8 cellular contexts compared by ENCODE assay signal in the genomic region with DNA sequence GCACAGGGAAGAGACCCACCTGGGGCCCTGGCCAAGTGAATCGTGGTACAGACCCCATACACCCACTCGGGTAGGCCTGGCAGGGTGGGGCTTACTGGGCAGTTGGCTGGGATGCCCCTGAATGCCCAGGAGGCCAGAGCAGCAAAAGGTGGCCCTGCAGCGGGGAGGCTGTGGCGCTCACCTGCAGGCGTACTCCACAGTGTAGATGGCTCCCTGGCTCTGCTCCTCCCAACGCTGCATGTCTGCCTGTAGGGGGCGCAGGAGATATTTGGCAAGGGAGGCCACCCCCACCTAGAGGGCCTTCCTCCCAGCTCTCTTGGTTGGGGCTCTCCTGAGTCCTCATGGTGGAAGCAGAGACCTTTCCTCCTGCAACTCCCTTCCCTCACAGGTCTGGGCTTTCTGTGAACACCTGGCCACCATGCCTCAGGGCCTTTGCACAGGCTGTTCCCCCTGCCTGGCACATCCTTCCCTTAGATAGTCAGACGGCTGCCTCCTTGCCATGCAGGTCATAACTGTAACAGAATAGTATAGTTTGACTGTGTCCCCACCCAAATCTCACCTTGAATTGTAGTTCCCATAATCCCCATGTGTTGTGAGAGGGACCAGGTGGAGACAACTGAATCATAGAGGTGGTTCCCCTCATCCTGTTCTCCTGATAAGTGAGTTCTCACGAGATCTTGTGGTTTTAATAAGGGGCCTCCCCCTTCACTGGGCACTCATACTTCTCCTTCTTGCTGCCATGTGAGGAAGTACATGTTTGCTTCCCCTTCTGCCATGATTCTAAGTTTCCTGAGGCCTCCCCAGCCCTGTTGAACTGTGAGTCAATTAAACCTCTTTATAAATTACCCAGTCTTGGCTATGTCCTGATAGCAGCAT. TPM values are rescaled to one million over a fixed set of nuclear protein-coding genes. Genes with fewer than 3 reads are reported as not detected.
A peak's percentile ranks its signal among the peaks of the same experiment; 100 is the strongest.
DNase-seq lines count a peak whose midpoint lies in the region; ATAC-seq, FAIRE-seq and TF ChIP-seq lines count a peak whose summit lies in the region.

No MANE protein-coding gene starts in this region.

- no peaks in the 10 kb centered on the region for H3K9me2 ChIP-seq in OCI-LY7 (ENCODE audit: insufficient read depth, low read length)

- no peak overlapping the region for H3K4me2 ChIP-seq in OCI-LY7 (ENCODE audit: low read length)

- TF ChIP-seq CTCF in AG04449 (IDR thresholded peaks at IDR 0.05; ENCODE audit: insufficient read depth, low read length, missing control alignments) (peak; percentile 67), OCI-LY7 (conservative IDR thresholded peaks at IDR 0.05; ENCODE audit: low read length) (peak; percentile 80)

- H3K27ac ChIP-seq in OCI-LY7 (ENCODE audit: low read depth, low read length, poor library complexity, severe bottlenecking) = no peak overlapping the region

- H3K4me3 ChIP-seq in AG04449 (ENCODE audit: low read depth, low read length) (no peak overlapping the region), OCI-LY7 (ENCODE audit: low read depth, low read length, poor library complexity, severe bottlenecking) (no peak overlapping the region)

- peaks cover 15% of the 10 kb centered on the region for H3K79me2 ChIP-seq in OCI-LY7 (ENCODE audit: insufficient read depth, low read depth, low read length)

- no peaks in the 10 kb centered on the region for H3K9me3 ChIP-seq in OCI-LY7 (ENCODE audit: low read length)

- POLR2A ChIA-PET in AG04449 (lab: Yijun Ruan, JAX) (no interaction called here), OCI-LY7 (lab: Charles Lee) (no interaction called here)

- peak; percentile 61 for FAIRE-seq in GM18507 (lab: Jason Lieb, UNC)

- DNase-seq in AG04449 (ENCODE audit: low read depth, low spot score) (no peak), GM18507 (ENCODE audit: extremely low spot score, insufficient read length, low read depth) (no peak), OCI-LY7 (ENCODE audit: low spot score) (peak; percentile 64), germinal center (ENCODE audit: low spot score) (peak; percentile 36)
- DNase-seq in activated T-cell treated with anti-CD3 and anti-CD28 coated beads, Interleukin-2, amount 50 U/mL, for 1 hour = peak; percentile 58
- peak; percentile 67 for DNase-seq in stimulated activated CD4-positive, alpha-beta T cell treated with anti-CD3 and anti-CD28 coated beads, Interleukin-15, amount 100 ng/mL, for 24 hours

- H3K4me1 ChIP-seq in OCI-LY7 (ENCODE audit: insufficient read depth, low read length, poor library complexity, severe bottlenecking) = peaks cover 12% of the 10 kb centered on the region

- intact Hi-C loops in OCI-LY7 (cut with micrococcal nuclease; ENCODE audit: unreplicated experiment) = loop anchor here (1.0 kb wide), 1 partner anchor 39 kb away; no protein-coding TSS in a partner anchor

- no peaks in the 10 kb centered on the region for H4K20me1 ChIP-seq in OCI-LY7 (ENCODE audit: insufficient read depth, low read length)

- H3K36me3 ChIP-seq in OCI-LY7 (ENCODE audit: insufficient read depth, low read length) = peaks cover 57% of the 10 kb centered on the region

- CTCF ChIA-PET in AG04449 (lab: Yijun Ruan, JAX) = interaction anchor here (1.8 to 6.1 kb wide), 3 partner anchors 9 to 16 kb away, joined by 4 to 51 read pairs (median 5); a partner anchor contains a TSS
- CTCF ChIA-PET in OCI-LY7 (lab: Charles Lee; ENCODE audit: unreplicated experiment) = no interaction called here

- H2AFZ ChIP-seq in OCI-LY7 (ENCODE audit: low read length) = no peak overlapping the region

- no TSS peak for BruUV-seq in OCI-LY7 (replicated peaks; lab: Mats Ljungman, UMichigan)

- no peak for ATAC-seq in HG03045 (IDR thresholded peaks at IDR 0.05; ENCODE audit: unreplicated experiment)
- ATAC-seq in GM21528 (IDR thresholded peaks at IDR 0.05; ENCODE audit: low FRiP score, unreplicated experiment) = no peak

RNA-seq across cellular contexts. Expression of a gene that starts 5.9 kb away (rescaled TPM):
- total RNA-seq in OCI-LY7 (2014; rRNA removed; shearing (Covaris generic)) = 31.0 and 39.8 TPM in 2 replicates
- 35.2 and 40.2 TPM in 2 replicates for total RNA-seq in OCI-LY7 (2022)

RNA-seq across cellular contexts. Expression of a gene that starts 6.0 kb away (rescaled TPM):
- total RNA-seq in OCI-LY7 (2014; rRNA removed; shearing (Covaris generic)) = 103 and 105 TPM in 2 replicates
- total RNA-seq in OCI-LY7 (2022) = 114 and 115 TPM in 2 replicates

RNA-seq across cellular contexts. Expression of a gene that starts 16.0 kb away (rescaled TPM):
- 175 and 201 TPM in 2 replicates for total RNA-seq in OCI-LY7 (2014; rRNA removed; shearing (Covaris generic))
- total RNA-seq in OCI-LY7 (2022) = 295 and 304 TPM in 2 replicates

RNA-seq across cellular contexts. Expression of a gene that starts 17.1 kb away (rescaled TPM):
- total RNA-seq in OCI-LY7 (2014; rRNA removed; shearing (Covaris generic)) = 28.6 and 29.7 TPM in 2 replicates
- 21.2 and 27.3 TPM in 2 replicates for total RNA-seq in OCI-LY7 (2022)

RNA-seq across cellular contexts. Expression of a gene that starts 25.7 kb away (rescaled TPM):
- not detected in 2 replicates for total RNA-seq in OCI-LY7 (2014; rRNA removed; shearing (Covaris generic))
- not detected in 2 replicates for total RNA-seq in OCI-LY7 (2022)

Comparison
In these comparisons a context has a peak if more than half of its experiments do, and no peak if none do; other contexts are left out.
1. DNase-seq: peak in OCI-LY7 (single experiment), activated T-cell treated with anti-CD3 and anti-CD28 coated beads, Interleukin-2, amount 50 U/mL, for 1 hour (single experiment), germinal center (single experiment) and stimulated activated CD4-positive, alpha-beta T cell treated with anti-CD3 and anti-CD28 coated beads, Interleukin-15, amount 100 ng/mL, for 24 hours (single experiment); none in AG04449 (single experiment) and GM18507 (single experiment).